21 cellular contexts compared by ENCODE assay signal in genomic region chr5:74093501-74093993, GRCh38.
DNase-seq lines count a peak whose midpoint lies in the region; ATAC-seq, FAIRE-seq and TF ChIP-seq lines count a peak whose summit lies in the region.
"Had no signal": no experiment of that assay in that cellular context is flagged by ENCODE, and none has a peak within 500 bp of the region (broad histone marks: within the 10 kb centered on the region; RNA-seq: fewer than 3 reads in every experiment).

No MANE protein-coding gene starts in this region.

- no peak overlapping the region for H3K9ac ChIP-seq in HepG2 (ENCODE audit: insufficient read depth, low read depth, low read length)

- no TSS peak for BruUV-seq in HepG2 (replicated peaks; lab: Mats Ljungman, UMichigan)

- H3K27me3 Mint-ChIP-seq in mesothelial cell of epicardium (ENCODE audit: low read depth), result no peaks in the 10 kb centered on the region
- H3K27me3 Mint-ChIP-seq in CD8-positive, alpha-beta T cell (ENCODE audit: low read depth), result peaks cover 11% of the 10 kb centered on the region
- H3K27me3 Mint-ChIP-seq: B cell; CD4-positive, CD25-positive, alpha-beta regulatory T cell had no signal

- DNase-seq in HepG2 (ENCODE audit: low spot score) (no peak), right lobe of liver (no peak), WERI-Rb-1 (peak; percentile 30), mesothelial cell of epicardium (ENCODE audit: low spot score in 2 of 2, unreplicated experiment in 2 of 2) (no peak), SJCRH30 (no peak), SIG-M5 (lab: John Stamatoyannopoulos, UW) (no peak)
- DNase-seq in CD8-positive, alpha-beta T cell, result no peak
- DNase-seq: Calu3; CD4-positive, CD25-positive, alpha-beta regulatory T cell; DND-41; HFFc6; KBM-7; NCI-H1436 treated with DMSO at 0.1 percent for 48 hours; NCI-H226; NCI-H774 had no signal

- H3K9me3 ChIP-seq in HepG2 (ENCODE audit: low read length) (no peaks in the 10 kb centered on the region), right lobe of liver (no peaks in the 10 kb centered on the region), WERI-Rb-1 (ENCODE audit: severe bottlenecking) (no peaks in the 10 kb centered on the region), SJCRH30 (replicated peaks) (no peaks in the 10 kb centered on the region)
- H3K9me3 ChIP-seq in CD8-positive, alpha-beta T cell (ENCODE audit: low read length), result no peaks in the 10 kb centered on the region

- POLR2A ChIA-PET in HepG2 (lab: Yijun Ruan, JAX), result no interaction called here
- POLR2A ChIA-PET in CD8-positive, alpha-beta T cell (lab: Charles Lee), result no interaction called here

- H3K27ac Mint-ChIP-seq in mesothelial cell of epicardium, result peak overlapping the region; percentile 47
- no peak overlapping the region for H3K27ac Mint-ChIP-seq in CD8-positive, alpha-beta T cell
- H3K27ac Mint-ChIP-seq: B cell; CD4-positive, CD25-positive, alpha-beta regulatory T cell; HFFc6 had no signal

- TF ChIP-seq CTCF in HepG2 (CRISPR knock-in tag; IDR thresholded peaks at IDR 0.05) (no peak), right lobe of liver (IDR thresholded peaks at IDR 0.05) (no peak), WERI-Rb-1 (IDR thresholded peaks at IDR 0.05; ENCODE audit: low read depth, low read length) (no peak), mesothelial cell of epicardium (IDR thresholded peaks at IDR 0.05; ENCODE audit: unreplicated experiment) (no peak)
- TF ChIP-seq CTCF in CD8-positive, alpha-beta T cell (IDR thresholded peaks at IDR 0.05), result no peak

- peaks cover 17% of the 10 kb centered on the region for H3K4me1 Mint-ChIP-seq in mesothelial cell of epicardium
- no peaks in the 10 kb centered on the region for H3K4me1 Mint-ChIP-seq in CD8-positive, alpha-beta T cell (ENCODE audit: low read depth)
- H3K4me1 Mint-ChIP-seq: B cell; CD4-positive, CD25-positive, alpha-beta regulatory T cell had no signal

- no peaks in the 10 kb centered on the region for H3K9me3 Mint-ChIP-seq in mesothelial cell of epicardium
- H3K9me3 Mint-ChIP-seq in CD8-positive, alpha-beta T cell, result no peaks in the 10 kb centered on the region
- H3K9me3 Mint-ChIP-seq: HFFc6 had no signal

- TF ChIP-seq RAD21 in HepG2 (CRISPR knock-in tag; IDR thresholded peaks at IDR 0.05), result no peak

- 0 out of 5 replicates have a peak, but pooled peaks cover 0 to 5% of the 10 kb centered on the region in 2 experiments for H3K27me3 ChIP-seq in HepG2 (ENCODE audit: control insufficient read depth in 1 of 2, insufficient read depth in 2 of 2, low read length in 2 of 2)
- H3K27me3 ChIP-seq in right lobe of liver, result no peaks in the 10 kb centered on the region
- H3K27me3 ChIP-seq in WERI-Rb-1 (ENCODE audit: insufficient read depth, low read depth, severe bottlenecking), result no peaks in the 10 kb centered on the region
- H3K27me3 ChIP-seq in SJCRH30, result no peaks in the 10 kb centered on the region
- no peaks in the 10 kb centered on the region for H3K27me3 ChIP-seq in CD8-positive, alpha-beta T cell (ENCODE audit: insufficient read depth, low read length)

- H3K4me1 ChIP-seq in HepG2 (ENCODE audit: insufficient read depth, low read length), result no peaks in the 10 kb centered on the region
- no peaks in the 10 kb centered on the region for H3K4me1 ChIP-seq in right lobe of liver
- peaks cover 10% of the 10 kb centered on the region; the same call in 1 of the 2 replicates for H3K4me1 ChIP-seq in SJCRH30
- H3K4me1 ChIP-seq in CD8-positive, alpha-beta T cell (ENCODE audit: insufficient read depth, low read length), result no peaks in the 10 kb centered on the region

- no peaks in the 10 kb centered on the region for H3K36me3 Mint-ChIP-seq in mesothelial cell of epicardium
- no peaks in the 10 kb centered on the region for H3K36me3 Mint-ChIP-seq in CD8-positive, alpha-beta T cell
- H3K36me3 Mint-ChIP-seq: CD4-positive, CD25-positive, alpha-beta regulatory T cell had no signal

- no peak overlapping the region for H3K4me2 ChIP-seq in HepG2 (ENCODE audit: low read depth, low read length)

- H3K4me3 Mint-ChIP-seq in mesothelial cell of epicardium, result no peak overlapping the region
- H3K4me3 Mint-ChIP-seq in CD8-positive, alpha-beta T cell, result no peak overlapping the region
- H3K4me3 Mint-ChIP-seq: B cell; CD4-positive, CD25-positive, alpha-beta regulatory T cell; HFFc6 had no signal

- no peaks in the 10 kb centered on the region for H3K36me3 ChIP-seq in HepG2 (replicated peaks in 1 of 2; ENCODE audit: control insufficient read depth in 1 of 2, insufficient read depth in 2 of 2, low read length in 2 of 2)
- no peaks in the 10 kb centered on the region for H3K36me3 ChIP-seq in right lobe of liver
- H3K36me3 ChIP-seq in WERI-Rb-1, result no peaks in the 10 kb centered on the region
- no peaks in the 10 kb centered on the region for H3K36me3 ChIP-seq in SJCRH30
- no peaks in the 10 kb centered on the region for H3K36me3 ChIP-seq in CD8-positive, alpha-beta T cell (ENCODE audit: insufficient read depth, low read length)

- H3K79me2 ChIP-seq in HepG2 (ENCODE audit: insufficient read depth, low read length), result no peaks in the 10 kb centered on the region

- no peak for ATAC-seq in HepG2
- no peak for ATAC-seq in right lobe of liver
- ATAC-seq in CD8-positive, alpha-beta T cell, result no peak
- ATAC-seq in HG02938 (IDR thresholded peaks at IDR 0.05; ENCODE audit: unreplicated experiment), result no peak
- ATAC-seq: GM12878 had no signal

- in situ Hi-C loops in HepG2 (cut with HindIII; ENCODE audit: extremely low pct_ligation_motif_present, low pct_unique_long_range_greater_than_20kb), result no loop called here

- H4K20me1 ChIP-seq in HepG2 (ENCODE audit: insufficient read depth, low read length), result no peaks in the 10 kb centered on the region

- no peak overlapping the region for H2AFZ ChIP-seq in HepG2 (ENCODE audit: low read length)

- TF ChIP-seq POLR2A in HepG2 (IDR thresholded peaks at IDR 0.05; ENCODE audit: insufficient read depth in 1 of 2, low read depth in 2 of 2, low read length in 2 of 2), result no peak
- TF ChIP-seq POLR2A in right lobe of liver (IDR thresholded peaks at IDR 0.05), result no peak

- intact Hi-C loops in HepG2 (cut with micrococcal nuclease; ENCODE audit: unreplicated experiment), result no loop called here
- intact Hi-C loops in right lobe of liver (cut with DNase I), result no loop called here
- intact Hi-C loops in CD8-positive, alpha-beta T cell (cut with DNase I, micrococcal nuclease), result no loop called here

- TF ChIP-seq EP300 in HepG2 (IDR thresholded peaks at IDR 0.05; ENCODE audit: low read depth in 2 of 2, low read length in 2 of 2) (no peak), HepG2 (CRISPR knock-in tag; IDR thresholded peaks at IDR 0.05; ENCODE audit: borderline replicate concordance) (no peak)

- H3K4me3 ChIP-seq in HepG2 (replicated peaks in 1 of 3; ENCODE audit: insufficient read depth in 1 of 3, low read depth in 2 of 3, low read length in 3 of 3) (no peak overlapping the region), right lobe of liver (no peak overlapping the region), WERI-Rb-1 (ENCODE audit: low read depth, low read length) (no peak overlapping the region), SJCRH30 (no peak overlapping the region)
- no peak overlapping the region for H3K4me3 ChIP-seq in CD8-positive, alpha-beta T cell (ENCODE audit: low read depth, low read length)
- H3K4me3 ChIP-seq: GM12878 had no signal

- H3K27ac ChIP-seq in HepG2 (ENCODE audit: extremely low read length, insufficient read depth, low read length) (no peak overlapping the region), right lobe of liver (no peak overlapping the region), WERI-Rb-1 (no peak overlapping the region), SJCRH30 (no peak overlapping the region)
- H3K27ac ChIP-seq in CD8-positive, alpha-beta T cell (ENCODE audit: low read depth, low read length), result no peak overlapping the region
- H3K27ac ChIP-seq: 22Rv1 had no signal

- CTCF ChIA-PET in HepG2 (lab: Yijun Ruan, JAX; ENCODE audit: low intra/inter-chr PET ratio, low total read pairs), result no interaction called here
- CTCF ChIA-PET in CD8-positive, alpha-beta T cell (lab: Charles Lee), result no interaction called here

- FAIRE-seq in HepG2 (lab: Jason Lieb, UNC), result no peak
- FAIRE-seq: G401.6, GM12878, GM18507 had no signal

- 0% methylated on average over 2 of the region's 2 CpGs for WGBS in HepG2 (ENCODE audit: low lambda C conversion rate)
- WGBS in right lobe of liver (ENCODE audit: insufficient coverage, low coverage, low lambda C conversion rate, missing lambda C conversion rate), result 26% methylated on average over 2 of the region's 2 CpGs

TF ChIP-seq in HepG2, 621 proteins besides CTCF, POLR2A, EP300 and RAD21:
- TF ChIP-seq SETDB1 (CRISPR knock-in tag; IDR thresholded peaks at IDR 0.05; ENCODE audit: borderline replicate concordance), result no peak
- TF ChIP-seq, protein P1, sequence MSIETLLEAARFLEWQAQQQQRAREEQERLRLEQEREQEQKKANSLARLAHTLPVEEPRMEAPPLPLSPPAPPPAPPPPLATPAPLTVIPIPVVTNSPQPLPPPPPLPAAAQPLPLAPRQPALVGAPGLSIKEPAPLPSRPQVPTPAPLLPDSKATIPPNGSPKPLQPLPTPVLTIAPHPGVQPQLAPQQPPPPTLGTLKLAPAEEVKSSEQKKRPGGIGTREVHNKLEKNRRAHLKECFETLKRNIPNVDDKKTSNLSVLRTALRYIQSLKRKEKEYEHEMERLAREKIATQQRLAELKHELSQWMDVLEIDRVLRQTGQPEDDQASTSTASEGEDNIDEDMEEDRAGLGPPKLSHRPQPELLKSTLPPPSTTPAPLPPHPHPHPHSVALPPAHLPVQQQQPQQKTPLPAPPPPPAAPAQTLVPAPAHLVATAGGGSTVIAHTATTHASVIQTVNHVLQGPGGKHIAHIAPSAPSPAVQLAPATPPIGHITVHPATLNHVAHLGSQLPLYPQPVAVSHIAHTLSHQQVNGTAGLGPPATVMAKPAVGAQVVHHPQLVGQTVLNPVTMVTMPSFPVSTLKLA (IDR thresholded peaks at IDR 0.05), result peak; percentile 24; the same call in 1 of the 2 replicates
